Comparison of ENCODE assay signal across 1 cellular context in genomic region chr17:2194778-2195417, GRCh38.
TF ChIP-seq lines count a peak whose summit lies in the region.

No MANE protein-coding gene starts in this region.

TF ChIP-seq in WTC11, 78 proteins besides CTCF, POLR2A, EP300 and RAD21 (continued from another document):
- TF ChIP-seq ZNF281 (CRISPR knock-in tag; IDR thresholded peaks at IDR 0.05) (no peak), E2F5 (CRISPR knock-in tag; IDR thresholded peaks at IDR 0.05) (no peak)
TF ChIP-seq in WTC11: peak in this region for 0.
